Comparison of ENCODE assay signal across 8 cellular contexts in the genomic region with DNA sequence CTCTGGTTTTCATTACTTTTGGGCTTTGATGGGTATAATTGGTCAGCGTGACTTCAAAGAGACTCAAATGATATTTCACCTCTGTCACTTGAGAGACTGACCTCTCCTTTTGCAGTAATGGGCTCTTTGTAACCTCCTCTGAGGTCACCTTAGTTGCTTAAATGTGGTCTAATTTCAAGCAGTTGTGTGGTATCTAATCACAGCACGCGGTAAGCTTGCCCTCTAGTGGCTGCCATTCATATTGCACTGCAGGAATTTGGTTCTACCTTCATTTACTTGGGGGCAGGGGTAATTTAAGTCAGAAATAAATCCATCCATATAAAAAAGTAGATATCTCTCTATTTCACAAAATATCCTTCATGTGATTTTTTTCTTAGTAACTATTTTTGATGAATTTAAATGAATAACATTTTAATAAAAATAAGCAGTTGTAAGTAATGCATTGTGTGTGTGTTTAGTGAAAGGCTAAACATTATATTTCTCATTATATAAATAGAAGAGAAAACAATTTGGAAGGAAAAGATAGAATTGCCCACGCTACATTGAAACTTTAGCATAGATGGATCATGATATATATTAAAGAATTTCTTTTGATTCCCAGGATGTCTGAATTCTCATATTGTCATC. TPM values are rescaled to one million over a fixed set of nuclear protein-coding genes. Genes with fewer than 3 reads are reported as not detected.
DNase-seq lines count a peak whose midpoint lies in the region; ATAC-seq and TF ChIP-seq lines count a peak whose summit lies in the region.

No MANE protein-coding gene starts in this region.

- peak; percentile 96 for TF ChIP-seq CTCF in foreskin keratinocyte (conservative IDR thresholded peaks at IDR 0.05)

- H3K4me1 ChIP-seq in foreskin keratinocyte = no peaks in the 10 kb centered on the region

- DNase-seq in COR-L47 (lab: John Stamatoyannopoulos, UW) (peak; percentile 22), NCI-H2227 (lab: John Stamatoyannopoulos, UW; ENCODE audit: unreplicated experiment) (peak; percentile 74), foreskin keratinocyte (peak; percentile 16 to 46), non-pigmented ciliary epithelial cell (ENCODE audit: low read depth) (peak; percentile 30), NCI-H1048 (lab: John Stamatoyannopoulos, UW) (no peak)
- DNase-seq in activated CD8-positive, alpha-beta memory T cell treated with anti-CD3 and anti-CD28 coated beads for 4 hours (ENCODE audit: low read depth in 2 of 2) = peak; percentile 2 to 3

- peak; percentile 84 for ATAC-seq in GM18873 (IDR thresholded peaks at IDR 0.05; ENCODE audit: low FRiP score, unreplicated experiment)
- peak; percentile 95 for ATAC-seq in HG03066 (IDR thresholded peaks at IDR 0.05; ENCODE audit: low read depth, unreplicated experiment)
- ATAC-seq in foreskin keratinocyte = peak; percentile 86

- H3K27ac ChIP-seq in foreskin keratinocyte = no peak overlapping the region

- no peaks in the 10 kb centered on the region for H3K27me3 ChIP-seq in foreskin keratinocyte

RNA-seq across cellular contexts. Expression of a gene that starts 55.0 kb away (rescaled TPM):
- not detected in 2 replicates for total RNA-seq in foreskin keratinocyte
- polyA plus RNA-seq in foreskin keratinocyte = not detected in 2 replicates
